Comparison of ENCODE assay signal across 22 cellular contexts in the genomic region with DNA sequence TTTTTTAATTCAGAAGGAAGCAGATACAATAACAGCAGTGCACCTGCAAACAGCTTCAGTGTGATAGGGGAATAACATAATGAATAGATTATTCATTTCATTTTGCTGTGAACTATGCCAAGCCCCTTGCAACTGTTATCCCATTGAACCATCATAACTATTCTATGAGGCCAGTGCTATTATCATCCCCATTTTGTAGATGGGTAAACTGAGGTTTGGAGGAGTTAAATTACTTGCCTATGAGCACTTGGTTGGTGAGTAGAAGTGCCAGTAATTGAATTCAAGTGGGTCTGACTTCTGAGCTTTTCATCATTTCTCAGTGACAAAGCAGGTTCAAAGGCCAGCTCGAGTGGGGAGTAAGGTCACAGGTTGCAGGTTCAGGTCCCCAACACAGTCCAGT.
"Had no signal": no experiment of that assay in that cellular context is flagged by ENCODE, and none has a peak within 500 bp of the region (broad histone marks: within the 10 kb centered on the region; RNA-seq: fewer than 3 reads in every experiment).

No MANE protein-coding gene starts in this region.

- DNase-seq: colonic mucosa; cortex of kidney; effector CD8-positive, alpha-beta T cell; effector memory CD8-positive, alpha-beta T cell; endodermal cell; erythroblast; esophagus squamous epithelium; gastrocnemius medialis; glutamatergic neuron; heart right ventricle; hippocampal formation; left cardiac atrium; left lung; lower lobe of right lung; mesenchymal stem cell; mucosa of descending colon; naive B cell had no signal

- H3K36me3 ChIP-seq: colonic mucosa, esophagus squamous epithelium, gastrocnemius medialis, heart right ventricle, left lung, lower lobe of right lung had no signal

- H3K9me3 ChIP-seq: colonic mucosa, esophagus squamous epithelium, gastrocnemius medialis, heart right ventricle, left lung, lower lobe of right lung, mucosa of descending colon had no signal

- H3K27me3 ChIP-seq: colonic mucosa, esophagus squamous epithelium, gastrocnemius medialis, heart right ventricle, left lung had no signal

- ATAC-seq: effector memory CD8-positive, alpha-beta T cell; esophagus mucosa; gastrocnemius medialis; heart right ventricle; left cardiac atrium; left lung; lower lobe of right lung; mucosa of descending colon had no signal

- FAIRE-seq: endometrium, islet of Langerhans, keratinocyte had no signal

- H3K4me3 ChIP-seq: colonic mucosa, esophagus squamous epithelium, gastrocnemius medialis, heart right ventricle, left lung, lower lobe of right lung, mucosa of descending colon had no signal

- H3K4me1 ChIP-seq: colonic mucosa had no signal

- H3K27ac ChIP-seq: colonic mucosa, epithelial cell of prostate, esophagus squamous epithelium, gastrocnemius medialis, heart right ventricle, left lung, lower lobe of right lung had no signal
